1 cellular context compared by ENCODE assay signal in genomic region chr2:167265722-167266121, GRCh38.
TF ChIP-seq lines count a peak whose summit lies in the region.

No MANE protein-coding gene starts in this region.

TF ChIP-seq in GM23338, 12 proteins besides CTCF, POLR2A, EP300 and RAD21 (continued from another document):
- TF ChIP-seq ZNF462 (CRISPR knock-in tag; IDR thresholded peaks at IDR 0.05) (no peak), STAT1 (IDR thresholded peaks at IDR 0.05; ENCODE audit: unreplicated experiment) (no peak), ZNF331 (CRISPR knock-in tag; IDR thresholded peaks at IDR 0.05; ENCODE audit: low read depth) (no peak), CREB1 (CRISPR knock-in tag; IDR thresholded peaks at IDR 0.05; ENCODE audit: low read depth) (no peak)
